Comparison of ENCODE assay signal across 8 cellular contexts in genomic region chr17:50210249-50211225, GRCh38. TPM values are rescaled to one million over a fixed set of nuclear protein-coding genes. Genes with fewer than 3 reads are reported as not detected.
DNase-seq lines count a peak whose midpoint lies in the region; ATAC-seq, FAIRE-seq and TF ChIP-seq lines count a peak whose summit lies in the region.

No MANE protein-coding gene starts in this region.

- no peak overlapping the region for H3K9ac ChIP-seq in endothelial cell of umbilical vein (replicated peaks; ENCODE audit: extremely low read depth, insufficient read depth, low read length)
- peak overlapping the region; percentile 85 for H3K9ac ChIP-seq in muscle layer of colon (ENCODE audit: low read length)

- H2AFZ ChIP-seq in ACC112 (ENCODE audit: low read length, unreplicated experiment) (no peak overlapping the region), endothelial cell of umbilical vein (ENCODE audit: low read depth, low read length) (peak overlapping the region; percentile 19)

- no peaks in the 10 kb centered on the region for H3K27me3 ChIP-seq in ACC112 (ENCODE audit: insufficient read depth, low read length)
- peaks cover 7 to 9% of the 10 kb centered on the region in 2 experiments for H3K27me3 ChIP-seq in endothelial cell of umbilical vein (ENCODE audit: control insufficient read depth in 2 of 2, insufficient read depth in 2 of 2, low read length in 2 of 2)
- H3K27me3 ChIP-seq in muscle layer of colon (ENCODE audit: control insufficient read depth in 1 of 2, insufficient read depth in 2 of 2, low read length in 2 of 2), result no peaks in the 10 kb centered on the region

- H3K4me1 ChIP-seq in ACC112 (ENCODE audit: control insufficient read depth, insufficient read depth, low read length, unreplicated experiment), result peaks cover 58% of the 10 kb centered on the region
- H3K4me1 ChIP-seq in endothelial cell of umbilical vein (ENCODE audit: control insufficient read depth, extremely low read depth, insufficient read depth, low read length), result peaks cover 7% of the 10 kb centered on the region
- peaks cover 72% of the 10 kb centered on the region for H3K4me1 ChIP-seq in muscle layer of colon (ENCODE audit: insufficient read depth, low read length)

- H3K4me3 ChIP-seq in ACC112 (ENCODE audit: low read depth, low read length), result peak overlapping the region; percentile 50
- H3K4me3 ChIP-seq in endothelial cell of umbilical vein (replicated peaks in 1 of 3; ENCODE audit: insufficient read depth in 1 of 3, low read depth in 1 of 3, low read length in 3 of 3), result no peak overlapping the region
- H3K4me3 ChIP-seq in muscle layer of colon (ENCODE audit: low read depth in 1 of 2, low read length in 2 of 2), result peak overlapping the region in 1 of 2 donors; percentile 55

- intact Hi-C loops in endothelial cell of umbilical vein (cut with micrococcal nuclease), result loop anchor here (2.0 kb wide), 1 partner anchor 56 kb away; no protein-coding TSS in a partner anchor

- H3K4me2 ChIP-seq in endothelial cell of umbilical vein (ENCODE audit: insufficient read depth, low read length), result no peak overlapping the region

- DNase-seq in M059J (ENCODE audit: low read depth), result peak; percentile 97
- peak; percentile 38 for DNase-seq in endothelial cell of umbilical vein (ENCODE audit: low read depth, low spot score)
- DNase-seq in NK-92 (lab: John Stamatoyannopoulos, UW; ENCODE audit: unreplicated experiment), result no peak
- DNase-seq in KBM-7, result no peak

- no peak for TF ChIP-seq POLR2A in endothelial cell of umbilical vein (IDR thresholded peaks at IDR 0.05; ENCODE audit: low read depth, low read length)

- in situ Hi-C loops in KBM-7 (cut with MboI; ENCODE audit: low pct_unique_long_range_greater_than_20kb, low sequenced_read_pairs), result loop anchor here (10.0 kb wide), 1 partner anchor 64 kb away; the partner anchor contains the start of gene TMEM92

- no peaks in the 10 kb centered on the region for H4K20me1 ChIP-seq in endothelial cell of umbilical vein (replicated peaks; ENCODE audit: control insufficient read depth, extremely low read depth, insufficient read depth, low read length)

- POLR2A ChIA-PET in endothelial cell of umbilical vein (lab: Charles Lee), result no interaction called here

- dilution Hi-C loops in endothelial cell of umbilical vein (cut with MboI; ENCODE audit: extremely low pct_ligation_motif_present, low sequenced_read_pairs), result no loop called here

- H3K79me2 ChIP-seq in ACC112 (ENCODE audit: control insufficient read depth, insufficient read depth, low read length, unreplicated experiment) (no peaks in the 10 kb centered on the region), endothelial cell of umbilical vein (ENCODE audit: control insufficient read depth, insufficient read depth, low read length) (no peaks in the 10 kb centered on the region)

- no peak for TF ChIP-seq CTCF in endothelial cell of umbilical vein (IDR thresholded peaks at IDR 0.05; ENCODE audit: extremely low read depth in 1 of 2, insufficient read depth in 1 of 2, low read depth in 1 of 2, low read length in 2 of 2)

- no peaks in the 10 kb centered on the region for H3K36me3 ChIP-seq in ACC112 (ENCODE audit: insufficient read depth, low read length)
- H3K36me3 ChIP-seq in endothelial cell of umbilical vein (ENCODE audit: control insufficient read depth in 2 of 2, extremely low read depth in 1 of 2, insufficient read depth in 2 of 2, low read length in 2 of 2), result no peaks in the 10 kb centered on the region
- H3K36me3 ChIP-seq in muscle layer of colon (ENCODE audit: insufficient read depth, low read length), result no peaks in the 10 kb centered on the region

- CTCF ChIA-PET in endothelial cell of umbilical vein (lab: Charles Lee), result interaction anchor here (0.7 to 9.9 kb wide), 4 partner anchors 9 to 87 kb away, joined by 3 to 80 read pairs (median 10); partner anchors contain the start of genes COL1A1 and TMEM92

- H3K27ac ChIP-seq in ACC112 (ENCODE audit: low read depth, low read length) (peak overlapping the region; percentile 91), endothelial cell of umbilical vein (ENCODE audit: insufficient read depth, low read depth, low read length) (no peak overlapping the region), muscle layer of colon (ENCODE audit: low read depth, low read length) (peak overlapping the region; percentile 93)

- FAIRE-seq in endothelial cell of umbilical vein (lab: Jason Lieb, UNC), result no peak

- no peaks in the 10 kb centered on the region for H3K9me3 ChIP-seq in endothelial cell of umbilical vein (replicated peaks; ENCODE audit: control insufficient read depth, insufficient read depth, low read length)
- H3K9me3 ChIP-seq in muscle layer of colon (ENCODE audit: low read length), result no peaks in the 10 kb centered on the region

- no peaks in the 10 kb centered on the region for H3K9me1 ChIP-seq in endothelial cell of umbilical vein (replicated peaks; ENCODE audit: control insufficient read depth, extremely low read depth, insufficient read depth, low read length)

- no TSS peak for BruUV-seq in endothelial cell of umbilical vein (replicated peaks; lab: Mats Ljungman, UMichigan)

- ATAC-seq in GM21367 (IDR thresholded peaks at IDR 0.05; ENCODE audit: unreplicated experiment) (no peak), HG03520 (IDR thresholded peaks at IDR 0.05; ENCODE audit: unreplicated experiment) (no peak)

TF ChIP-seq in endothelial cell of umbilical vein, 7 proteins besides CTCF, POLR2A, EP300 and RAD21:
- TF ChIP-seq JUN (IDR thresholded peaks at IDR 0.05; ENCODE audit: borderline replicate concordance, insufficient read depth, insufficient read length, low read depth) (no peak), FOS (IDR thresholded peaks at IDR 0.05; ENCODE audit: borderline replicate concordance, insufficient read depth, low read length) (no peak), MYC (IDR thresholded peaks at IDR 0.05; ENCODE audit: low read depth, low read length) (no peak), EZH2 (IDR thresholded peaks at IDR 0.05; ENCODE audit: borderline replicate concordance, low read depth, low read length, severe bottlenecking) (no peak), POLR2AphosphoS5 (IDR thresholded peaks at IDR 0.05; ENCODE audit: insufficient read depth, low read depth, low read length) (no peak), GATA2 (IDR thresholded peaks at IDR 0.05; ENCODE audit: insufficient read depth, insufficient read length, low read depth, low read length) (no peak)
- TF ChIP-seq, protein P1, sequence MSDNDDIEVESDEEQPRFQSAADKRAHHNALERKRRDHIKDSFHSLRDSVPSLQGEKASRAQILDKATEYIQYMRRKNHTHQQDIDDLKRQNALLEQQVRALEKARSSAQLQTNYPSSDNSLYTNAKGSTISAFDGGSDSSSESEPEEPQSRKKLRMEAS (IDR thresholded peaks at IDR 0.05; ENCODE audit: insufficient read depth, insufficient read length), result no peak

RNA-seq across cellular contexts. Expression of gene COL1A1, which starts 9.1 kb away (rescaled TPM):
- 41.9 and 81.3 TPM in 2 replicates for total RNA-seq in M059J (2014; rRNA removed; shearing (Covaris generic))
- 0.07 and 0.23 TPM in 2 replicates for total RNA-seq in endothelial cell of umbilical vein
- polyA plus RNA-seq in endothelial cell of umbilical vein, result 0.02 and 0.07 TPM in 2 replicates
- 0.09 and 0.27 TPM in 2 replicates for polyA plus RNA-seq in endothelial cell of umbilical vein (2011; cell fraction: cytosol; rRNA removed)
- 0.34 and 2.0 TPM in 2 replicates for polyA plus RNA-seq in endothelial cell of umbilical vein (2011; cell fraction: nucleus; rRNA removed)
- 0.35 and 2.1 TPM in 2 replicates for polyA plus RNA-seq in endothelial cell of umbilical vein (2012)
- polyA minus RNA-seq in endothelial cell of umbilical vein, result 0.19 and 0.38 TPM in 2 replicates
- 18.7 TPM for polyA minus RNA-seq in endothelial cell of umbilical vein (2011; cell fraction: cytosol; rRNA and poly(A)+ RNA removed)
- polyA minus RNA-seq in endothelial cell of umbilical vein (2011; cell fraction: nucleus; rRNA and poly(A)+ RNA removed), result 0.14 and 1.6 TPM in 2 replicates

RNA-seq across cellular contexts. Expression of gene SGCA, which starts 44.7 kb away (rescaled TPM):
- not detected in 2 replicates for total RNA-seq in M059J (2014; rRNA removed; shearing (Covaris generic))
- not detected in 2 replicates for total RNA-seq in endothelial cell of umbilical vein
- polyA plus RNA-seq in endothelial cell of umbilical vein, result not detected in 2 replicates
- polyA plus RNA-seq in endothelial cell of umbilical vein (2011; cell fraction: cytosol; rRNA removed), result not detected in 2 replicates
- not detected in 2 replicates for polyA plus RNA-seq in endothelial cell of umbilical vein (2011; cell fraction: nucleus; rRNA removed)
- polyA plus RNA-seq in endothelial cell of umbilical vein (2012), result not detected in 2 replicates
- polyA minus RNA-seq in endothelial cell of umbilical vein, result not detected in 2 replicates
- polyA minus RNA-seq in endothelial cell of umbilical vein (2011; cell fraction: cytosol; rRNA and poly(A)+ RNA removed), result not detected
- polyA minus RNA-seq in endothelial cell of umbilical vein (2011; cell fraction: nucleus; rRNA and poly(A)+ RNA removed), result not detected in 2 replicates

Comparison
In these comparisons a context has a peak if more than half of its experiments do, and no peak if none do; other contexts are left out.
1. DNase-seq: peak in M059J (single experiment) and endothelial cell of umbilical vein (single experiment); none in NK-92 (single experiment) and KBM-7 (single experiment).
2. RNA of gene COL1A1, which starts 9.1 kb away (total RNA-seq): 41.9 to 81.3 TPM in M059J; 0.07 to 0.23 TPM in endothelial cell of umbilical vein; every median in the first group is over 10 times any median in the second.